In genomic region chr6:1318036-1318435, GRCh38 we compare ENCODE assay signal across 26 cellular contexts. TPM values are rescaled to one million over a fixed set of nuclear protein-coding genes. Genes with fewer than 3 reads are reported as not detected.
DNase-seq lines count a peak whose midpoint lies in the region; ATAC-seq, FAIRE-seq and TF ChIP-seq lines count a peak whose summit lies in the region.
"Had no signal": no experiment of that assay in that cellular context is flagged by ENCODE, and none has a peak within 500 bp of the region (broad histone marks: within the 10 kb centered on the region; RNA-seq: fewer than 3 reads in every experiment).

No MANE protein-coding gene starts in this region.

- peaks cover 35% of the 10 kb centered on the region for H3K27me3 Mint-ChIP-seq in activated CD4-positive, alpha-beta memory T cell treated with anti-CD3 and anti-CD28 coated beads for 36 hours
- peaks cover 54% of the 10 kb centered on the region for H3K27me3 Mint-ChIP-seq in mesothelial cell of epicardium (ENCODE audit: low read depth)

- TF ChIP-seq POLR2A in HepG2 (IDR thresholded peaks at IDR 0.05; ENCODE audit: insufficient read depth in 1 of 2, low read depth in 2 of 2, low read length in 2 of 2) (no peak), right lobe of liver (IDR thresholded peaks at IDR 0.05) (no peak)

- no peaks in the 10 kb centered on the region for H3K36me3 ChIP-seq in HepG2 (replicated peaks in 1 of 2; ENCODE audit: control insufficient read depth in 1 of 2, insufficient read depth in 2 of 2, low read length in 2 of 2)
- H3K36me3 ChIP-seq in right lobe of liver, result no peaks in the 10 kb centered on the region
- H3K36me3 ChIP-seq: Peyer's patch, SJSA1, upper lobe of right lung had no signal

- CTCF ChIA-PET in HepG2 (lab: Yijun Ruan, JAX; ENCODE audit: low intra/inter-chr PET ratio, low total read pairs), result no interaction called here
- CTCF ChIA-PET in activated CD4-positive, alpha-beta memory T cell treated with anti-CD3 and anti-CD28 coated beads for 36 hours (lab: Charles Lee), result no interaction called here

- peaks cover 2% of the 10 kb centered on the region for H3K36me3 Mint-ChIP-seq in activated CD4-positive, alpha-beta memory T cell treated with anti-CD3 and anti-CD28 coated beads for 36 hours
- H3K36me3 Mint-ChIP-seq in mesothelial cell of epicardium, result peaks cover 2% of the 10 kb centered on the region

- H3K4me3 ChIP-seq in HepG2 (replicated peaks in 1 of 3; ENCODE audit: insufficient read depth in 1 of 3, low read depth in 2 of 3, low read length in 3 of 3) (no peak overlapping the region), right lobe of liver (no peak overlapping the region)
- H3K4me3 ChIP-seq: Peyer's patch, SJSA1, smooth muscle cell, upper lobe of right lung had no signal

- peaks cover 20% of the 10 kb centered on the region for H3K4me1 Mint-ChIP-seq in activated CD4-positive, alpha-beta memory T cell treated with anti-CD3 and anti-CD28 coated beads for 36 hours (ENCODE audit: low read depth)
- H3K4me1 Mint-ChIP-seq in mesothelial cell of epicardium, result peaks cover 16% of the 10 kb centered on the region

- H3K27ac ChIP-seq in HepG2 (ENCODE audit: extremely low read length, insufficient read depth, low read length) (peak overlapping the region; percentile 41), right lobe of liver (no peak overlapping the region)
- H3K27ac ChIP-seq: C4-2B, Peyer's patch, SJSA1, upper lobe of right lung had no signal

- no peak overlapping the region for H3K27ac Mint-ChIP-seq in activated CD4-positive, alpha-beta memory T cell treated with anti-CD3 and anti-CD28 coated beads for 36 hours
- H3K27ac Mint-ChIP-seq in mesothelial cell of epicardium, result no peak overlapping the region
- H3K27ac Mint-ChIP-seq: activated naive CD4-positive, alpha-beta T cell treated with anti-CD3 and anti-CD28 coated beads, Interleukin-2, amount 10 ng/mL, durations not matched to agents 7 days and 5 days had no signal

- H3K79me2 ChIP-seq in HepG2 (ENCODE audit: insufficient read depth, low read length), result peaks cover 23% of the 10 kb centered on the region

- in situ Hi-C loops in HepG2 (cut with HindIII; ENCODE audit: extremely low pct_ligation_motif_present, low pct_unique_long_range_greater_than_20kb), result no loop called here

- no peak for TF ChIP-seq RAD21 in HepG2 (CRISPR knock-in tag; IDR thresholded peaks at IDR 0.05)

- no peak for TF ChIP-seq CTCF in HepG2 (CRISPR knock-in tag; IDR thresholded peaks at IDR 0.05)
- no peak for TF ChIP-seq CTCF in right lobe of liver (IDR thresholded peaks at IDR 0.05)
- TF ChIP-seq CTCF in mesothelial cell of epicardium (IDR thresholded peaks at IDR 0.05; ENCODE audit: unreplicated experiment), result no peak

- no peak overlapping the region for H3K4me2 ChIP-seq in HepG2 (ENCODE audit: low read depth, low read length)
- H3K4me2 ChIP-seq: smooth muscle cell had no signal

- no peak overlapping the region for H3K9ac ChIP-seq in HepG2 (ENCODE audit: insufficient read depth, low read depth, low read length)

- TF ChIP-seq EP300 in HepG2 (IDR thresholded peaks at IDR 0.05; ENCODE audit: low read depth in 2 of 2, low read length in 2 of 2) (no peak), HepG2 (CRISPR knock-in tag; IDR thresholded peaks at IDR 0.05; ENCODE audit: borderline replicate concordance) (no peak)

- no peaks in the 10 kb centered on the region for H3K9me3 ChIP-seq in HepG2 (ENCODE audit: low read length)
- no peaks in the 10 kb centered on the region for H3K9me3 ChIP-seq in right lobe of liver
- H3K9me3 ChIP-seq: Peyer's patch, upper lobe of right lung had no signal

- DNase-seq in HepG2 (ENCODE audit: low spot score) (no peak), right lobe of liver (no peak), mesothelial cell of epicardium (ENCODE audit: low spot score in 2 of 2, unreplicated experiment in 2 of 2) (no peak)
- no peak for DNase-seq in activated CD4-positive, alpha-beta memory T cell treated with anti-CD3 and anti-CD28 coated beads for 36 hours
- no peak for DNase-seq in stimulated activated CD4-positive, alpha-beta T cell treated with anti-CD3 and anti-CD28 coated beads, Interleukin-2, amount 100 ng/mL, for 48 hours
- DNase-seq in stimulated activated CD4-positive, alpha-beta T cell treated with anti-CD3 and anti-CD28 coated beads, Interleukin-4, amount 100 ng/mL, for 1 hour, result no peak
- DNase-seq: activated CD4-positive, alpha-beta T cell treated with anti-CD3 and anti-CD28 coated beads, Interleukin-2, amount 50 U/mL, for 4 hours; activated naive CD4-positive, alpha-beta T cell treated with anti-CD3 and anti-CD28 coated beads, Interleukin-2, amount 10 ng/mL, durations not matched to agents 7 days and 5 days; cerebellar nuclear complex; DMS153; erythroblast; foreskin melanocyte; hippocampal formation; NCI-H446 treated with DMSO at 0.1 percent for 48 hours; NK-92 treated with Interleukin-12 subunit alpha and Interleukin-12 subunit beta, amount 100 ng/mL, for 24 hours; nucleus accumbens; Peyer's patch had no signal

- H3K4me1 ChIP-seq in HepG2 (ENCODE audit: insufficient read depth, low read length) (peaks cover 50% of the 10 kb centered on the region), right lobe of liver (peaks cover 0 to 17% (median 3%) of the 10 kb centered on the region in 4 donors)

- BruUV-seq in HepG2 (replicated peaks; lab: Mats Ljungman, UMichigan), result no TSS peak

- 82% methylated on average over 6 of the region's 7 CpGs for WGBS in HepG2 (ENCODE audit: low lambda C conversion rate)
- 74% methylated on average over 6 of the region's 7 CpGs for WGBS in right lobe of liver (ENCODE audit: insufficient coverage, low coverage, low lambda C conversion rate, missing lambda C conversion rate)

- no peak for FAIRE-seq in HepG2 (lab: Jason Lieb, UNC)
- FAIRE-seq: astrocyte, G401.6, islet of Langerhans had no signal

- POLR2A ChIA-PET in HepG2 (lab: Yijun Ruan, JAX), result interaction anchor here (0.8 to 12.0 kb wide), 7 partner anchors 8 to 417 kb away, joined by 4 to 900 read pairs (median 150); no protein-coding TSS in a partner anchor
- POLR2A ChIA-PET in activated CD4-positive, alpha-beta memory T cell treated with anti-CD3 and anti-CD28 coated beads for 36 hours (lab: Charles Lee), result no interaction called here

- H3K4me3 Mint-ChIP-seq in activated CD4-positive, alpha-beta memory T cell treated with anti-CD3 and anti-CD28 coated beads for 36 hours, result peak overlapping the region; percentile 7
- peak overlapping the region; percentile 9 for H3K4me3 Mint-ChIP-seq in mesothelial cell of epicardium
- H3K4me3 Mint-ChIP-seq: activated naive CD4-positive, alpha-beta T cell treated with anti-CD3 and anti-CD28 coated beads, Interleukin-2, amount 10 ng/mL, durations not matched to agents 7 days and 5 days had no signal

- no peak overlapping the region for H2AFZ ChIP-seq in HepG2 (ENCODE audit: low read length)

- H4K20me1 ChIP-seq in HepG2 (ENCODE audit: insufficient read depth, low read length), result peaks cover 15% of the 10 kb centered on the region

- no peaks in the 10 kb centered on the region; a peak in 1 of 5 replicates for H3K27me3 ChIP-seq in HepG2 (ENCODE audit: control insufficient read depth in 1 of 2, insufficient read depth in 2 of 2, low read length in 2 of 2)
- H3K27me3 ChIP-seq in right lobe of liver, result peaks cover 0 to 13% of the 10 kb centered on the region in 2 donors
- H3K27me3 ChIP-seq: SJSA1 had no signal

- no peaks in the 10 kb centered on the region for H3K9me3 Mint-ChIP-seq in activated CD4-positive, alpha-beta memory T cell treated with anti-CD3 and anti-CD28 coated beads for 36 hours
- peaks cover 4% of the 10 kb centered on the region for H3K9me3 Mint-ChIP-seq in mesothelial cell of epicardium

- intact Hi-C loops in HepG2 (cut with micrococcal nuclease; ENCODE audit: unreplicated experiment), result no loop called here
- intact Hi-C loops in right lobe of liver (cut with DNase I), result no loop called here
- intact Hi-C loops in activated CD4-positive, alpha-beta memory T cell treated with anti-CD3 and anti-CD28 coated beads for 36 hours (cut with micrococcal nuclease), result no loop called here

- ATAC-seq in HepG2 (no peak), right lobe of liver (no peak), HG03432 (IDR thresholded peaks at IDR 0.05; ENCODE audit: unreplicated experiment) (no peak)
- ATAC-seq: upper lobe of right lung had no signal

TF ChIP-seq in HepG2, 621 proteins besides CTCF, POLR2A, EP300 and RAD21 (continues in another document):
- no peak for TF ChIP-seq HMGA1 (CRISPR knock-in tag; conservative IDR thresholded peaks at IDR 0.05)
- no peak for TF ChIP-seq SATB2 (CRISPR knock-in tag; IDR thresholded peaks at IDR 0.05)
- TF ChIP-seq RARA (CRISPR knock-in tag; IDR thresholded peaks at IDR 0.05), result no peak
- no peak for TF ChIP-seq PCBP1 (IDR thresholded peaks at IDR 0.05; ENCODE audit: borderline replicate concordance, low read depth, low read length)
- TF ChIP-seq ZNF788 (CRISPR knock-in tag; IDR thresholded peaks at IDR 0.05; ENCODE audit: borderline replicate concordance), result no peak
- no peak for TF ChIP-seq EHMT2 (IDR thresholded peaks at IDR 0.05; ENCODE audit: borderline replicate concordance, low read depth, low read length)

RNA-seq across cellular contexts. Expression of gene FOXQ1, which starts 6.1 kb away (rescaled TPM):
- total RNA-seq in HepG2 (2016; rRNA removed; fragmentation: Illumina TruSeq; extraction: Trizol), result 39.2 and 39.8 TPM in 2 replicates
- total RNA-seq in HepG2 (2016; cell fraction: cytosol; rRNA removed; fragmentation: Illumina TruSeq; extraction: Trizol; ENCODE audit: low read depth), result 15.7 and 16.9 TPM in 2 replicates
- 33.8 and 40.6 TPM in 2 replicates for total RNA-seq in HepG2 (2016; cell fraction: insoluble cytoplasmic fraction; rRNA removed; fragmentation: Illumina TruSeq; extraction: Trizol)
- 48.5 and 52.3 TPM in 2 replicates for total RNA-seq in HepG2 (2016; cell fraction: membrane; rRNA removed; fragmentation: Illumina TruSeq; extraction: Trizol)
- total RNA-seq in HepG2 (2016; cell fraction: nucleus; rRNA removed; fragmentation: Illumina TruSeq; extraction: Trizol), result 33.3 and 37.9 TPM in 2 replicates
- 25.3 and 35.2 TPM in 2 replicates for polyA plus RNA-seq in HepG2 (2011; rRNA removed)
- 23.3 and 28.0 TPM in 2 replicates for polyA plus RNA-seq in HepG2 (2011; cell fraction: cytosol; rRNA removed)
- 24.4 and 38.2 TPM in 2 replicates for polyA plus RNA-seq in HepG2 (2011; cell fraction: nucleus; rRNA removed)
- 29.4 and 33.5 TPM in 2 replicates for polyA plus RNA-seq in HepG2 (2012)
- 14.0 and 20.5 TPM in 2 replicates for polyA plus RNA-seq in HepG2 (2016; cell fraction: cytosol; fragmentation: Illumina TruSeq; extraction: Trizol; ENCODE audit: low read depth)
- polyA plus RNA-seq in HepG2 (2016; cell fraction: insoluble cytoplasmic fraction; fragmentation: Illumina TruSeq; extraction: Trizol; ENCODE audit: low read depth), result 80.2 and 86.7 TPM in 2 replicates
- 44.4 and 57.9 TPM in 2 replicates for polyA plus RNA-seq in HepG2 (2016; cell fraction: membrane; fragmentation: Illumina TruSeq; extraction: Trizol; ENCODE audit: low read depth)
- 69.2 and 74.9 TPM in 2 replicates for polyA plus RNA-seq in HepG2 (2016; cell fraction: nucleus; fragmentation: Illumina TruSeq; extraction: Trizol; ENCODE audit: insufficient read depth, low read depth)
- polyA minus RNA-seq in HepG2 (2011; rRNA and poly(A)+ RNA removed; ENCODE audit: low replicate concordance), result 8.1 and 73.3 TPM in 2 replicates
- 46.4 and 59.0 TPM in 2 replicates for polyA minus RNA-seq in HepG2 (2011; cell fraction: cytosol; rRNA and poly(A)+ RNA removed)
- 48.1 and 66.8 TPM in 2 replicates for polyA minus RNA-seq in HepG2 (2011; cell fraction: nucleus; rRNA and poly(A)+ RNA removed)
- 1 to 10 TPM in 1 of 6 experiments, under 1 TPM in 5; 0.12 to 4.0 (median 0.23) TPM for total RNA-seq in right lobe of liver
- total RNA-seq in activated CD4-positive, alpha-beta memory T cell treated with anti-CD3 and anti-CD28 coated beads for 36 hours, result not detected
- total RNA-seq in mesothelial cell of epicardium, result 0.20 to 0.53 TPM (median 0.41 TPM) in 3 replicates
- total RNA-seq: mononuclear cell, Peyer's patch had no signal
